ENCODE assay signal across 14 cellular contexts in the genomic region with DNA sequence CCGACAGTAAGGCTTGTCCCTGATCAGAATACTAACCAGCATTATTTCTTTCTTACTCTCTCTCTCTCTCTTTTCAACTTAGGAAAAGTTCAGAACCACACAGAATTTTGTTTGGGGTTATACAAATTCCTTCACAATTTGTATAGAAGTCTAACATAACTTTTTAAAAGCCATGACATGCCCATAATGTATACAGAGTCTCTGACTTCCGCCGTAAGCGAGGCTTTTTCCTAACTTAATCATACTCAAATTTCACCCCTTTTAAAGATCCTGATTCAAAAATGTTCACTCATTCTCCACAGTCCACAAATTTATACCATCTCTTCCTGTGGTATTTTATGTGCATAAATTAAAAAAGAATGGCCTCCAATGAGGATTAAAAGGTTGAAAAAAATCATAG.
DNase-seq lines count a peak whose midpoint lies in the region; ATAC-seq and TF ChIP-seq lines count a peak whose summit lies in the region.
"Had no signal": no experiment of that assay in that cellular context is flagged by ENCODE, and none has a peak within 500 bp of the region (broad histone marks: within the 10 kb centered on the region; RNA-seq: fewer than 3 reads in every experiment).

No MANE protein-coding gene starts in this region.

- no peaks in the 10 kb centered on the region for H3K27me3 Mint-ChIP-seq in endodermal cell (ENCODE audit: insufficient read depth)
- H3K27me3 Mint-ChIP-seq in activated T-cell treated with anti-CD3 and anti-CD28 coated beads, Interleukin-2, amount 50 U/mL, for 72 hours (ENCODE audit: low read depth) = no peaks in the 10 kb centered on the region
- H3K27me3 Mint-ChIP-seq: CD4-positive, alpha-beta memory T cell had no signal

- H3K4me1 ChIP-seq in Karpas-422 (ENCODE audit: low read length) = peaks cover 14% of the 10 kb centered on the region
- no peaks in the 10 kb centered on the region for H3K4me1 ChIP-seq in adipocyte (ENCODE audit: control insufficient read depth, insufficient read depth, low read length)
- H3K4me1 ChIP-seq in skeletal muscle satellite cell (ENCODE audit: control insufficient read depth, insufficient read depth, low read length) = peaks cover 8% of the 10 kb centered on the region
- no peaks in the 10 kb centered on the region for H3K4me1 ChIP-seq in endodermal cell (ENCODE audit: control insufficient read depth, insufficient read depth, low read length)
- H3K4me1 ChIP-seq: BE2C had no signal

- WGBS in endodermal cell (ENCODE audit: insufficient coverage in 1 of 2, insufficient read length in 1 of 2), 2 experiments = 96% methylated on average over 3 to 4 of the region's 4 CpGs

- TF ChIP-seq CTCF in endodermal cell (conservative IDR thresholded peaks at IDR 0.05) = no peak

- DNase-seq in Karpas-422 (no peak), adipocyte (ENCODE audit: low read depth) (peak; percentile 38), fibroblast of peridontal ligament (ENCODE audit: extremely low read depth) (peak; percentile 72), endodermal cell (no peak)
- no peak for DNase-seq in activated T-cell treated with anti-CD3 and anti-CD28 coated beads, Interleukin-2, amount 50 U/mL, for 72 hours
- DNase-seq: BE2C; CD4-positive, alpha-beta memory T cell; DND-41; GF-D8; H9 had no signal

- H3K27ac ChIP-seq in Karpas-422 (ENCODE audit: low read length) (no peak overlapping the region), endodermal cell (ENCODE audit: low read depth, low read length) (no peak overlapping the region)
- H3K27ac ChIP-seq: C4-2B had no signal

- no peak overlapping the region for H3K27ac Mint-ChIP-seq in endodermal cell
- no peak overlapping the region for H3K27ac Mint-ChIP-seq in activated T-cell treated with anti-CD3 and anti-CD28 coated beads, Interleukin-2, amount 50 U/mL, for 72 hours
- H3K27ac Mint-ChIP-seq: CD4-positive, alpha-beta memory T cell; H9 had no signal

- no peak overlapping the region for H3K4me2 ChIP-seq in Karpas-422 (ENCODE audit: low read depth, low read length, poor library complexity, severe bottlenecking)
- H3K4me2 ChIP-seq in skeletal muscle satellite cell (ENCODE audit: low read length) = peak overlapping the region; percentile 12
- H3K4me2 ChIP-seq: GM23338 had no signal

- ATAC-seq in GM18520 (IDR thresholded peaks at IDR 0.05; ENCODE audit: unreplicated experiment) = no peak
- ATAC-seq in activated T-cell treated with anti-CD3 and anti-CD28 coated beads, Interleukin-2, amount 50 U/mL, for 72 hours (replicated peaks in 1 of 2) = no peak

- no peaks in the 10 kb centered on the region for H3K9me3 Mint-ChIP-seq in endodermal cell
- H3K9me3 Mint-ChIP-seq in activated T-cell treated with anti-CD3 and anti-CD28 coated beads, Interleukin-2, amount 50 U/mL, for 72 hours = peaks cover 6 to 7% of the 10 kb centered on the region in 2 donors
- H3K9me3 Mint-ChIP-seq: GM23338, H9 had no signal

- H3K4me3 Mint-ChIP-seq in endodermal cell = no peak overlapping the region
- H3K4me3 Mint-ChIP-seq in activated T-cell treated with anti-CD3 and anti-CD28 coated beads, Interleukin-2, amount 50 U/mL, for 72 hours = no peak overlapping the region
- H3K4me3 Mint-ChIP-seq: CD4-positive, alpha-beta memory T cell; GM23338; H9 had no signal

- H3K36me3 ChIP-seq in Karpas-422 (ENCODE audit: insufficient read depth, low read length) (no peaks in the 10 kb centered on the region), adipocyte (ENCODE audit: control insufficient read depth, insufficient read depth, low read length, severe bottlenecking) (no peaks in the 10 kb centered on the region), skeletal muscle satellite cell (ENCODE audit: insufficient read depth, low read length) (no peaks in the 10 kb centered on the region), endodermal cell (ENCODE audit: control insufficient read depth, insufficient read depth, low read length) (no peaks in the 10 kb centered on the region)
- H3K36me3 ChIP-seq: BE2C had no signal

- no peak overlapping the region for H3K9ac ChIP-seq in Karpas-422 (ENCODE audit: low read length)
- no peak overlapping the region for H3K9ac ChIP-seq in adipocyte (ENCODE audit: low read length)
- H3K9ac ChIP-seq in skeletal muscle satellite cell (ENCODE audit: low read depth, low read length) = no peak overlapping the region
- H3K9ac ChIP-seq in endodermal cell (ENCODE audit: extremely low read depth, low read length, poor library complexity, severe bottlenecking) = no peak overlapping the region

- H3K27me3 ChIP-seq in Karpas-422 (ENCODE audit: low read length) = no peaks in the 10 kb centered on the region
- H3K27me3 ChIP-seq in adipocyte (replicated peaks; ENCODE audit: control insufficient read depth, insufficient read depth, low read length) = no peaks in the 10 kb centered on the region
- H3K27me3 ChIP-seq in skeletal muscle satellite cell (ENCODE audit: control insufficient read depth, insufficient read depth, low read length) = no peaks in the 10 kb centered on the region
- H3K27me3 ChIP-seq in endodermal cell (ENCODE audit: control insufficient read depth, insufficient read depth, low read length, poor library complexity, severe bottlenecking) = peaks cover 19% of the 10 kb centered on the region
- H3K27me3 ChIP-seq: BE2C had no signal

- H3K9me3 ChIP-seq in Karpas-422 (ENCODE audit: low read length) (no peaks in the 10 kb centered on the region), adipocyte (ENCODE audit: control insufficient read depth, low read length) (no peaks in the 10 kb centered on the region), skeletal muscle satellite cell (replicated peaks; ENCODE audit: low read length) (no peaks in the 10 kb centered on the region), endodermal cell (ENCODE audit: control insufficient read depth, low read length) (no peaks in the 10 kb centered on the region)
- H3K9me3 ChIP-seq: BE2C had no signal

- H3K4me1 Mint-ChIP-seq in endodermal cell = peaks cover 4% of the 10 kb centered on the region
- H3K4me1 Mint-ChIP-seq in activated T-cell treated with anti-CD3 and anti-CD28 coated beads, Interleukin-2, amount 50 U/mL, for 72 hours (ENCODE audit: low read depth) = no peaks in the 10 kb centered on the region
- H3K4me1 Mint-ChIP-seq: CD4-positive, alpha-beta memory T cell had no signal

- no peaks in the 10 kb centered on the region for H4K20me1 ChIP-seq in Karpas-422 (ENCODE audit: insufficient read depth, low read depth, low read length)

- no peak overlapping the region for H3K4me3 ChIP-seq in Karpas-422 (ENCODE audit: low read length)
- no peak overlapping the region for H3K4me3 ChIP-seq in adipocyte (ENCODE audit: low read length)
- no peak overlapping the region for H3K4me3 ChIP-seq in skeletal muscle satellite cell (ENCODE audit: low read length)
- H3K4me3 ChIP-seq in endodermal cell (ENCODE audit: low read length) = no peak overlapping the region
- H3K4me3 ChIP-seq: GM23338 had no signal

- H3K79me2 ChIP-seq in Karpas-422 (ENCODE audit: low read length) = no peaks in the 10 kb centered on the region

- H3K36me3 Mint-ChIP-seq in endodermal cell (ENCODE audit: low read depth) = no peaks in the 10 kb centered on the region
- H3K36me3 Mint-ChIP-seq in activated T-cell treated with anti-CD3 and anti-CD28 coated beads, Interleukin-2, amount 50 U/mL, for 72 hours (ENCODE audit: insufficient read depth in 2 of 2) = no peaks in the 10 kb centered on the region
- H3K36me3 Mint-ChIP-seq: CD4-positive, alpha-beta memory T cell had no signal

- peak overlapping the region; percentile 51 for H2AFZ ChIP-seq in Karpas-422 (ENCODE audit: low read length)
- H2AFZ ChIP-seq: GM23338 had no signal

- H3K9me2 ChIP-seq in Karpas-422 (replicated peaks; ENCODE audit: insufficient read depth, low read length) = no peaks in the 10 kb centered on the region

Comparison
In these comparisons a context has a peak if more than half of its experiments do, and no peak if none do; other contexts are left out.
1. DNase-seq: peak in adipocyte (single experiment) and fibroblast of peridontal ligament (single experiment); none in Karpas-422 (single experiment), endodermal cell (single experiment) and activated T-cell treated with anti-CD3 and anti-CD28 coated beads, Interleukin-2, amount 50 U/mL, for 72 hours (0 of 2).